In the genomic region with DNA sequence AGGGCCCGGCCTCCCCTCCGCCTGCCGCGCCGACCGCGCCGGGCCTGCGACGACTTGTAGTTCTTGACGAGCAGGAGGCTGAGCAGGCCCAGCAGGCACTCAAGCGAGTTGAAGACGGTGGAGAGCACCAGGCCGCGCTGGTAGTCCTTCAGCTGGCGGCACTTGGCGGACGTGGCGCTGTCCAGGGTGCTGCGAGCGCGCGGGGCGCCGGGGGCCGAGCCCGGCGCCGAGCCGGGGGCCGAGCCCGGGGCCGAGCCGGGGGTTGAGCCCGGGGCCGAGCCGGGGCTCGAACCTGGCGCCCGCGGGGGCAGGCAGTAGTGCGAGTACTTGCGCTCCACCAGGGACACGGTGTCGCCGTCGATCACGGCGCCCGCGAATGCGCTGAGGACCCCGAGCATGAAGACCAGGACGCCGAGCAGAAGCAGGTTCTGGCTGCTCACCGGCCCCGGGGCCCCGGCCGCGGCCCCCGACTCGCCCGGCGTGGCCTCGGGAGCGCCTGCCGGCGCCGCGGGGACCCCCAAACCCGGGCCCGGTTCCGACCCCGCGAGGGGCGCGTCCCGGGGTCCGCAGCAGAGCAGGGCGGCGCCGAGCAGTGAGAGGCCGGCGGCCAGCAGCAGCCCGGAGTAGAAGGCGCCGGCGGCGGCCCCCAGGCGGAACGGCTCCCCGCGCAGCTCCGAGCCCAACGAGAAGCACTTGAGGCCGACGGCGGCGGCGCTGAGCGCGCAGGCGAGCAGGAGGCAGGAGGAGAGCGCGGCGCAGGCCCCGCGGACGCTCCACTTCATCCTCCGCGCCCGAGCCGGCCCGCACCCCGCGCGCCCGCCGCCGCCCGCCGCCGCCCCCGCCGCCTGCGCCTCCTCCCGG, we compare ENCODE assay signal across 11 cellular contexts. TPM values are rescaled to one million over a fixed set of nuclear protein-coding genes. Genes with fewer than 3 reads are reported as not detected.
DNase-seq lines count a peak whose midpoint lies in the region; ATAC-seq and TF ChIP-seq lines count a peak whose summit lies in the region.
"Had no signal": no experiment of that assay in that cellular context is flagged by ENCODE, and none has a peak within 500 bp of the region (broad histone marks: within the 10 kb centered on the region; RNA-seq: fewer than 3 reads in every experiment).

No MANE protein-coding gene starts in this region.

- peak; percentile 37 to 44 for ATAC-seq in activated T-cell treated with anti-CD3 and anti-CD28 coated beads, Interleukin-2, amount 50 U/mL, for 4 hours
- ATAC-seq in psoas muscle, result no peak
- no peak for ATAC-seq in HG03469 (IDR thresholded peaks at IDR 0.05; ENCODE audit: unreplicated experiment)

- H3K36me3 Mint-ChIP-seq in activated T-cell treated with anti-CD3 and anti-CD28 coated beads, Interleukin-2, amount 50 U/mL, for 4 hours (ENCODE audit: insufficient read depth), result no peaks in the 10 kb centered on the region

- WGBS in suprapubic skin, result no CpG with 5 or more reads among the region's 127 CpGs
- 0 to 2% (median 0%) methylated on average over 33 to 124 of the region's 127 CpGs for WGBS in psoas muscle, 3 donors

- no peak overlapping the region for H3K4me3 Mint-ChIP-seq in activated T-cell treated with anti-CD3 and anti-CD28 coated beads, Interleukin-2, amount 50 U/mL, for 4 hours

- DNase-seq in activated T-cell treated with anti-CD3 and anti-CD28 coated beads, Interleukin-2, amount 50 U/mL, for 4 hours, result no peak
- no peak for DNase-seq in activated T-cell treated with anti-CD3 and anti-CD28 coated beads, Interleukin-2, amount 50 U/mL, for 1 hour
- DNase-seq in astrocyte of the cerebellum (ENCODE audit: low read depth) (peak; percentile 37), suprapubic skin (ENCODE audit: low spot score in 2 of 2) (no peak), psoas muscle (no peak), activated gamma-delta T cell treated with Interleukin-2 at 50 U/mL for 16 hours (no peak)
- DNase-seq: DND-41 had no signal

- intact Hi-C loops in psoas muscle (cut with DNase I), result no loop called here

- H3K9me3 Mint-ChIP-seq in activated T-cell treated with anti-CD3 and anti-CD28 coated beads, Interleukin-2, amount 50 U/mL, for 4 hours, result no peaks in the 10 kb centered on the region

- peaks cover 12% of the 10 kb centered on the region for H3K4me1 Mint-ChIP-seq in activated T-cell treated with anti-CD3 and anti-CD28 coated beads, Interleukin-2, amount 50 U/mL, for 4 hours (ENCODE audit: low read depth)

- TF ChIP-seq CTCF in astrocyte of the cerebellum (IDR thresholded peaks at IDR 0.05; ENCODE audit: low read depth, low read length, missing control alignments), result no peak
- no peak for TF ChIP-seq CTCF in suprapubic skin (IDR thresholded peaks at IDR 0.05)
- no peak for TF ChIP-seq CTCF in psoas muscle (IDR thresholded peaks at IDR 0.05)

- H3K27me3 Mint-ChIP-seq in activated T-cell treated with anti-CD3 and anti-CD28 coated beads, Interleukin-2, amount 50 U/mL, for 4 hours (ENCODE audit: low read depth), result peaks cover 68% of the 10 kb centered on the region

- H3K4me1 ChIP-seq in suprapubic skin (peaks cover 33% of the 10 kb centered on the region), psoas muscle (no peaks in the 10 kb centered on the region)
- H3K4me1 ChIP-seq: parathyroid adenoma had no signal

- H3K9me3 ChIP-seq in suprapubic skin, result no peaks in the 10 kb centered on the region
- H3K9me3 ChIP-seq in psoas muscle, result no peaks in the 10 kb centered on the region
- H3K9me3 ChIP-seq: upper lobe of left lung had no signal

- no peak for TF ChIP-seq POLR2A in suprapubic skin (IDR thresholded peaks at IDR 0.05)

- H3K4me3 ChIP-seq in astrocyte of the cerebellum (ENCODE audit: low read depth, low read length) (no peak overlapping the region), iPS-11a (ENCODE audit: low read depth, low read length) (peak overlapping the region; percentile 17), suprapubic skin (peak overlapping the region; percentile 49), psoas muscle (no peak overlapping the region)

- H3K27ac ChIP-seq in suprapubic skin (peak overlapping the region; percentile 56), psoas muscle (no peak overlapping the region)
- H3K27ac ChIP-seq: parathyroid adenoma, upper lobe of left lung had no signal

- in situ Hi-C loops in astrocyte of the cerebellum (cut with HindIII; ENCODE audit: low sequenced_read_pairs), result no loop called here

- H3K27me3 ChIP-seq in suprapubic skin, result peaks cover 84% of the 10 kb centered on the region
- peaks cover 0 to 75% (median 34%) of the 10 kb centered on the region in 3 donors for H3K27me3 ChIP-seq in psoas muscle (ENCODE audit: insufficient read depth in 3 of 3, low read length in 2 of 3)

- H3K36me3 ChIP-seq in suprapubic skin (no peaks in the 10 kb centered on the region), psoas muscle (ENCODE audit: insufficient read depth in 1 of 2, low read depth in 1 of 2) (no peaks in the 10 kb centered on the region)
- H3K36me3 ChIP-seq: upper lobe of left lung had no signal

- TF ChIP-seq EP300 in suprapubic skin (IDR thresholded peaks at IDR 0.05), result no peak

RNA-seq across cellular contexts. Expression of a gene that starts 0.6 kb away (rescaled TPM):
- total RNA-seq in activated T-cell treated with anti-CD3 and anti-CD28 coated beads, Interleukin-2, amount 50 U/mL, for 4 hours, result not detected
- total RNA-seq in suprapubic skin (1 to 10 TPM in 3 of 4 donors, under 1 TPM in 1; 0.40 to 8.7 (median 3.5) TPM), psoas muscle (not detected)
- not detected for polyA plus RNA-seq in psoas muscle
- total RNA-seq: upper lobe of left lung had no signal

RNA-seq across cellular contexts. Expression of a gene that starts 49.9 kb away (rescaled TPM):
- 10 to 100 TPM in 2 of 3 donors, 1 to 10 TPM in 1; 8.3 to 10.5 (median 10.3) TPM for total RNA-seq in activated T-cell treated with anti-CD3 and anti-CD28 coated beads, Interleukin-2, amount 50 U/mL, for 4 hours
- 1 to 10 TPM in 1 of 4 donors, under 1 TPM in 1, not detected in 2; 0.95 to 9.5 TPM for total RNA-seq in suprapubic skin
- under 1 TPM in 3 of 4 donors, not detected in 1; 0.30 to 0.39 (median 0.32) TPM for total RNA-seq in psoas muscle
- under 1 TPM; 0.03 to 0.48 (median 0.09) TPM for polyA plus RNA-seq in psoas muscle

Comparison
In these comparisons a context has a peak if more than half of its experiments do, and no peak if none do; other contexts are left out.
1. ATAC-seq: peak in activated T-cell treated with anti-CD3 and anti-CD28 coated beads, Interleukin-2, amount 50 U/mL, for 4 hours (2 of 2); none in psoas muscle (0 of 4) and HG03469 (single experiment).
2. H3K4me3 ChIP-seq: peak in iPS-11a (single experiment) and suprapubic skin (single experiment); none in astrocyte of the cerebellum (single experiment) and psoas muscle (single experiment).